9 cellular contexts compared by ENCODE assay signal in the genomic region with DNA sequence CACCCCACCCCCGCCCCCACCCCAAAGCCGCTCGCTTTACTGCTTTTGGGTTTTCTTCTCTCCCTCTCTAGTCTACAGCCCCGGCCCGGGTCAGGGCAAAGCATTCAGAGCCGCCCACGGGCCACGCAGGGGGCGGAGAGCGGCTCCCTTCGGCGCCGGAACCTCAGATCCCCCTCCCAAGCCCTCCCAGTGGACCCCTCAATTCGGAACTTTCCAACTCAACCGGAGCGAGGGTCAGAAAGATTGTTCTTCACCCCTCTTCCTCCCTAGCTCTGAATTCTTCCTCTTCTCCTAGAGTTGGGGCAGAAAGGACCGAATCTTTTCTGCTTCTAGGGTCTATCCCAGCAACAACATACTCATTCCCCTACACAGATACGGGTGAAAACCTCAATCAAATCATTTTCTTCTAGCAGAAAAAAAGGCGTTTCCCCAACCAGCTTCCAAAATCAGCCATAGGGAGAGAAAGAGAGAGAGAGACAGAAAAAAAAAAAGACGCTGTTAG. TPM values are rescaled to one million over a fixed set of nuclear protein-coding genes. Genes with fewer than 3 reads are reported as not detected.
DNase-seq lines count a peak whose midpoint lies in the region; ATAC-seq and TF ChIP-seq lines count a peak whose summit lies in the region.
"Had no signal": no experiment of that assay in that cellular context is flagged by ENCODE, and none has a peak within 500 bp of the region (broad histone marks: within the 10 kb centered on the region; RNA-seq: fewer than 3 reads in every experiment).

No MANE protein-coding gene starts in this region.

- no peaks in the 10 kb centered on the region for H3K36me3 ChIP-seq in Peyer's patch
- H3K36me3 ChIP-seq in ectodermal cell (ENCODE audit: control insufficient read depth, insufficient read depth, low read length): no peaks in the 10 kb centered on the region

- ATAC-seq in HG03095 (IDR thresholded peaks at IDR 0.05; ENCODE audit: unreplicated experiment): no peak
- ATAC-seq in GM21390 (IDR thresholded peaks at IDR 0.05; ENCODE audit: unreplicated experiment): no peak
- no peak for ATAC-seq in GM19324 (IDR thresholded peaks at IDR 0.05; ENCODE audit: low FRiP score, unreplicated experiment)

- H3K27ac ChIP-seq in Peyer's patch (peak overlapping the region; percentile 76 to 96 (median 87)), ectodermal cell (ENCODE audit: insufficient read depth, low read depth, low read length, poor library complexity, severe bottlenecking) (peak overlapping the region; percentile 19)

- no peaks in the 10 kb centered on the region for H3K9me3 Mint-ChIP-seq in nephron

- WGBS in ectodermal cell, 2 experiments: 1% methylated on average over 19 to 20 of the region's 20 CpGs

- peaks cover 73% of the 10 kb centered on the region for H3K4me1 Mint-ChIP-seq in nephron

- H3K27me3 ChIP-seq in Peyer's patch (no peaks in the 10 kb centered on the region), ectodermal cell (ENCODE audit: control insufficient read depth, insufficient read depth, low read length, poor library complexity, severe bottlenecking) (peaks cover 100% of the 10 kb centered on the region)

- TF ChIP-seq POLR2A in Peyer's patch (IDR thresholded peaks at IDR 0.05): no peak

- TF ChIP-seq CTCF in Peyer's patch (IDR thresholded peaks at IDR 0.05): no peak
- TF ChIP-seq CTCF in nephron (IDR thresholded peaks at IDR 0.05; ENCODE audit: unreplicated experiment in 3 of 3): no peak

- H3K9me3 ChIP-seq in Peyer's patch: no peaks in the 10 kb centered on the region
- no peaks in the 10 kb centered on the region for H3K9me3 ChIP-seq in ectodermal cell (ENCODE audit: control insufficient read depth, low read length)

- peak overlapping the region; percentile 99 to 100 (median 99) for H3K27ac Mint-ChIP-seq in nephron

- peaks cover 0 to 24% (median 2%) of the 10 kb centered on the region in 4 donors for H3K4me1 ChIP-seq in Peyer's patch
- H3K4me1 ChIP-seq in ectodermal cell (ENCODE audit: control insufficient read depth, insufficient read depth, low read length): peaks cover 7% of the 10 kb centered on the region

- H3K4me3 ChIP-seq in GM08714 (ENCODE audit: low read length): peak overlapping the region; percentile 88
- H3K4me3 ChIP-seq in Peyer's patch: peak overlapping the region; percentile 45 to 70 (median 58)
- H3K4me3 ChIP-seq in ectodermal cell (ENCODE audit: insufficient read depth, low read depth, low read length): peak overlapping the region; percentile 48

- H3K27me3 Mint-ChIP-seq in nephron (ENCODE audit: low read depth): no peaks in the 10 kb centered on the region

- peak overlapping the region; percentile 92 to 97 (median 95) for H3K4me3 Mint-ChIP-seq in nephron

- H3K36me3 Mint-ChIP-seq in nephron (ENCODE audit: low read depth): peaks cover 18% of the 10 kb centered on the region

- DNase-seq in Peyer's patch (no peak), cerebellum (ENCODE audit: low spot score) (no peak)

RNA-seq across cellular contexts. Expression of a gene that starts 1.0 kb away (rescaled TPM):
- total RNA-seq in Peyer's patch (1 to 10 TPM; 1.4 to 9.6 (median 4.1) TPM), cerebellum (not detected)
- 14.8 TPM for polyA plus RNA-seq in ectodermal cell (2013, experiment 1 of 4)
- polyA plus RNA-seq in ectodermal cell (2013, experiment 2 of 4): 8.5 TPM
- polyA plus RNA-seq in ectodermal cell (2013, experiment 3 of 4): 31.7 TPM
- polyA plus RNA-seq in ectodermal cell (2013, experiment 4 of 4): 32.8 TPM

RNA-seq across cellular contexts. Expression of a gene that starts 13.1 kb away (rescaled TPM):
- total RNA-seq in Peyer's patch (not detected), cerebellum (not detected)
- polyA plus RNA-seq in ectodermal cell (2013, experiment 1 of 4): 8.4 TPM
- 6.0 TPM for polyA plus RNA-seq in ectodermal cell (2013, experiment 2 of 4)
- 19.2 TPM for polyA plus RNA-seq in ectodermal cell (2013, experiment 3 of 4)
- 20.3 TPM for polyA plus RNA-seq in ectodermal cell (2013, experiment 4 of 4)
- total RNA-seq: dermis microvascular lymphatic vessel endothelial cell had no signal

RNA-seq across cellular contexts. Expression of a gene that starts 34.2 kb away (rescaled TPM):
- 1 to 10 TPM; 1.8 to 6.6 (median 5.1) TPM for total RNA-seq in Peyer's patch
- polyA plus RNA-seq in ectodermal cell (2013, experiment 1 of 4): 0.50 TPM
- 0.39 TPM for polyA plus RNA-seq in ectodermal cell (2013, experiment 2 of 4)
- 1.8 TPM for polyA plus RNA-seq in ectodermal cell (2013, experiment 3 of 4)
- 0.89 TPM for polyA plus RNA-seq in ectodermal cell (2013, experiment 4 of 4)
- total RNA-seq in cerebellum: 0.09 TPM

RNA-seq across cellular contexts. Expression of a gene that starts 46.1 kb away (rescaled TPM):
- 10 to 100 TPM; 37.0 to 89.3 (median 65.4) TPM for total RNA-seq in Peyer's patch
- 2.6 TPM for polyA plus RNA-seq in ectodermal cell (2013, experiment 1 of 4)
- 1.8 TPM for polyA plus RNA-seq in ectodermal cell (2013, experiment 2 of 4)
- 8.2 TPM for polyA plus RNA-seq in ectodermal cell (2013, experiment 3 of 4)
- 4.9 TPM for polyA plus RNA-seq in ectodermal cell (2013, experiment 4 of 4)
- not detected for total RNA-seq in cerebellum

RNA-seq across cellular contexts. Expression of a gene that starts 49.7 kb away (rescaled TPM):
- 10 to 100 TPM in 3 of 4 donors, 1 to 10 TPM in 1; 7.7 to 22.5 (median 15.0) TPM for total RNA-seq in Peyer's patch
- 0.44 TPM for polyA plus RNA-seq in ectodermal cell (2013, experiment 1 of 4)
- 0.09 TPM for polyA plus RNA-seq in ectodermal cell (2013, experiment 2 of 4)
- polyA plus RNA-seq in ectodermal cell (2013, experiment 3 of 4): 0.48 TPM
- 0.45 TPM for polyA plus RNA-seq in ectodermal cell (2013, experiment 4 of 4)
- not detected for total RNA-seq in cerebellum
